Comparison of ENCODE assay signal across 13 cellular contexts in genomic region chr18:49055196-49055595, GRCh38.
DNase-seq lines count a peak whose midpoint lies in the region; TF ChIP-seq lines count a peak whose summit lies in the region.
"Had no signal": no experiment of that assay in that cellular context is flagged by ENCODE, and none has a peak within 500 bp of the region (broad histone marks: within the 10 kb centered on the region; RNA-seq: fewer than 3 reads in every experiment).

No MANE protein-coding gene starts in this region.

- H3K27ac ChIP-seq in OCI-LY3 (ENCODE audit: low read length), result no peak overlapping the region
- H3K27ac ChIP-seq in mesenchymal stem cell (ENCODE audit: low read length, poor library complexity, severe bottlenecking), result no peak overlapping the region
- H3K27ac ChIP-seq in tibial artery, result peak overlapping the region; percentile 58 to 59
- H3K27ac ChIP-seq in hepatocyte, result no peak overlapping the region
- H3K27ac ChIP-seq: SJCRH30 had no signal

- peaks cover 7% of the 10 kb centered on the region for H3K36me3 Mint-ChIP-seq in activated naive CD8-positive, alpha-beta T cell
- H3K36me3 Mint-ChIP-seq in activated naive CD8-positive, alpha-beta T cell treated with anti-CD3 and anti-CD28 coated beads for 36 hours, result peaks cover 24% of the 10 kb centered on the region

- H3K27me3 ChIP-seq in OCI-LY3 (ENCODE audit: low read depth, low read length) (no peaks in the 10 kb centered on the region), mesenchymal stem cell (ENCODE audit: control insufficient read depth in 1 of 2, insufficient read depth in 1 of 2, low read length in 2 of 2) (no peaks in the 10 kb centered on the region), tibial artery (no peaks in the 10 kb centered on the region), hepatocyte (no peaks in the 10 kb centered on the region)
- H3K27me3 ChIP-seq: SJCRH30 had no signal

- H3K27ac Mint-ChIP-seq in activated naive CD8-positive, alpha-beta T cell, result peak overlapping the region; percentile 17
- no peak overlapping the region for H3K27ac Mint-ChIP-seq in activated naive CD8-positive, alpha-beta T cell treated with anti-CD3 and anti-CD28 coated beads for 36 hours

- H3K27me3 Mint-ChIP-seq in activated naive CD8-positive, alpha-beta T cell, result no peaks in the 10 kb centered on the region
- H3K27me3 Mint-ChIP-seq in activated naive CD8-positive, alpha-beta T cell treated with anti-CD3 and anti-CD28 coated beads for 36 hours, result no peaks in the 10 kb centered on the region

- no peak overlapping the region; the same call in 1 of the 2 replicates for H2AFZ ChIP-seq in OCI-LY3 (ENCODE audit: low read depth, low read length)
- H2AFZ ChIP-seq in mesenchymal stem cell (ENCODE audit: low read depth, low read length), result no peak overlapping the region
- no peak overlapping the region for H2AFZ ChIP-seq in hepatocyte

- 90% methylated on average over 8 of the region's 8 CpGs for WGBS in mesenchymal stem cell
- WGBS in hepatocyte (ENCODE audit: low lambda C conversion rate, missing lambda C conversion rate), result 91% methylated on average over 8 of the region's 8 CpGs

- H3K23ac ChIP-seq in mesenchymal stem cell (ENCODE audit: low read length in 2 of 2), result no peak overlapping the region

- no peak overlapping the region for H3K18ac ChIP-seq in mesenchymal stem cell (ENCODE audit: low read depth in 1 of 2, low read length in 2 of 2)

- peak overlapping the region; percentile 34; the same call in 1 of the 2 replicates for H3K4me3 ChIP-seq in OCI-LY3 (ENCODE audit: low read length)
- H3K4me3 ChIP-seq in mesenchymal stem cell (ENCODE audit: insufficient read depth in 1 of 2, low read depth in 1 of 2, low read length in 2 of 2), result peak overlapping the region in 1 of 2 experiments; percentile 8
- H3K4me3 ChIP-seq in tibial artery, result no peak overlapping the region
- H3K4me3 ChIP-seq in hepatocyte, result no peak overlapping the region
- H3K4me3 ChIP-seq: lung, SJCRH30 had no signal

- no peak for DNase-seq in activated naive CD8-positive, alpha-beta T cell treated with anti-CD3 and anti-CD28 coated beads for 36 hours
- no peak for DNase-seq in mesenchymal stem cell
- no peak for DNase-seq in tibial artery
- no peak for DNase-seq in NCI-H510A (lab: John Stamatoyannopoulos, UW)
- no peak for DNase-seq in NCI-H1930 (lab: John Stamatoyannopoulos, UW)
- DNase-seq in hepatocyte (ENCODE audit: low spot score), result no peak
- DNase-seq: activated CD4-positive, alpha-beta T cell treated with anti-CD3 and anti-CD28 coated beads, Interleukin-2, amount 50 U/mL, for 4 hours; NCI-H1436 treated with DMSO at 0.1 percent for 48 hours; SJCRH30 had no signal

- H4K20me1 ChIP-seq in OCI-LY3 (ENCODE audit: insufficient read depth, low read length) (no peaks in the 10 kb centered on the region), hepatocyte (ENCODE audit: insufficient read depth, poor library complexity, severe bottlenecking) (no peaks in the 10 kb centered on the region)

- H3K4me3 Mint-ChIP-seq in activated naive CD8-positive, alpha-beta T cell, result peak overlapping the region; percentile 17
- no peak overlapping the region for H3K4me3 Mint-ChIP-seq in activated naive CD8-positive, alpha-beta T cell treated with anti-CD3 and anti-CD28 coated beads for 36 hours

- H3K9me2 ChIP-seq in hepatocyte (replicated peaks; ENCODE audit: insufficient read depth), result no peaks in the 10 kb centered on the region

- H2BK12ac ChIP-seq in mesenchymal stem cell (ENCODE audit: low read length in 2 of 2), result peak overlapping the region in 1 of 2 experiments; percentile 7

- H2BK5ac ChIP-seq in mesenchymal stem cell (ENCODE audit: low read depth, low read length, poor library complexity, severe bottlenecking), result no peak overlapping the region

- TF ChIP-seq CTCF in OCI-LY3 (IDR thresholded peaks at IDR 0.05; ENCODE audit: low read depth, low read length), result no peak
- no peak for TF ChIP-seq CTCF in tibial artery (IDR thresholded peaks at IDR 0.05)
- no peak for TF ChIP-seq CTCF in hepatocyte (IDR thresholded peaks at IDR 0.05; ENCODE audit: poor library complexity)

- no peaks in the 10 kb centered on the region for H3K79me1 ChIP-seq in mesenchymal stem cell (replicated peaks; ENCODE audit: low read length, poor library complexity, severe bottlenecking)

- H3K4me1 ChIP-seq in OCI-LY3 (ENCODE audit: low read length) (peaks cover 16% of the 10 kb centered on the region), mesenchymal stem cell (ENCODE audit: control insufficient read depth, insufficient read depth, low read depth, low read length) (peaks cover 18% of the 10 kb centered on the region), tibial artery (peaks cover 5 to 43% (median 16%) of the 10 kb centered on the region in 4 donors), hepatocyte (ENCODE audit: insufficient read depth) (peaks cover 6% of the 10 kb centered on the region)

- H3K14ac ChIP-seq in mesenchymal stem cell (ENCODE audit: low read length in 2 of 2), result peak overlapping the region in 1 of 2 experiments; percentile 36

- H3K9me3 Mint-ChIP-seq in activated naive CD8-positive, alpha-beta T cell (ENCODE audit: low read depth), result no peaks in the 10 kb centered on the region
- no peaks in the 10 kb centered on the region for H3K9me3 Mint-ChIP-seq in activated naive CD8-positive, alpha-beta T cell treated with anti-CD3 and anti-CD28 coated beads for 36 hours
- H3K9me3 Mint-ChIP-seq: activated T-helper 1 cell treated with anti-CD3 and anti-CD28 coated beads, Interleukin-12 subunit alpha, Interleukin-12 subunit beta, Interleukin-2, Interleukin-4 antibody, amounts not matched to agents 30 ng/mL and 10 ng/mL and 1 ng/mL, durations not matched to agents 14 hours and 24 hours and 36 hours had no signal

- peaks cover 42% of the 10 kb centered on the region for H3K4me1 Mint-ChIP-seq in activated naive CD8-positive, alpha-beta T cell (ENCODE audit: low read depth)
- H3K4me1 Mint-ChIP-seq in activated naive CD8-positive, alpha-beta T cell treated with anti-CD3 and anti-CD28 coated beads for 36 hours, result peaks cover 34% of the 10 kb centered on the region

- H3K79me2 ChIP-seq in OCI-LY3 (ENCODE audit: low read length) (no peaks in the 10 kb centered on the region), hepatocyte (no peaks in the 10 kb centered on the region)

- no peak overlapping the region for H3K9ac ChIP-seq in OCI-LY3 (ENCODE audit: low read length)
- peak overlapping the region; percentile 78 for H3K9ac ChIP-seq in mesenchymal stem cell (ENCODE audit: low read length)

- H3K4ac ChIP-seq in mesenchymal stem cell (ENCODE audit: low read depth in 1 of 2, low read length in 2 of 2), result no peak overlapping the region

- no peak overlapping the region for H2AK5ac ChIP-seq in mesenchymal stem cell (ENCODE audit: low read length, severe bottlenecking)

- H4K91ac ChIP-seq in mesenchymal stem cell (ENCODE audit: low read length), result no peak overlapping the region

- H4K8ac ChIP-seq in mesenchymal stem cell (ENCODE audit: low read length), result peak overlapping the region; percentile 35

- intact Hi-C loops in tibial artery (cut with DNase I; ENCODE audit: low total_unique reads), result no loop called here

- H3K9me3 ChIP-seq in OCI-LY3 (ENCODE audit: insufficient read depth, low read length) (no peaks in the 10 kb centered on the region), mesenchymal stem cell (ENCODE audit: control insufficient read depth, low read length) (no peaks in the 10 kb centered on the region), tibial artery (no peaks in the 10 kb centered on the region), hepatocyte (ENCODE audit: low read depth) (no peaks in the 10 kb centered on the region)
- H3K9me3 ChIP-seq: SJCRH30 had no signal

- H3K36me3 ChIP-seq in OCI-LY3 (replicated peaks; ENCODE audit: low read depth, low read length), result no peaks in the 10 kb centered on the region
- no peaks in the 10 kb centered on the region for H3K36me3 ChIP-seq in mesenchymal stem cell (ENCODE audit: control insufficient read depth in 1 of 2, insufficient read depth in 2 of 2, low read depth in 1 of 2, low read length in 2 of 2)
- H3K36me3 ChIP-seq in tibial artery, result no peaks in the 10 kb centered on the region
- H3K36me3 ChIP-seq in hepatocyte (replicated peaks; ENCODE audit: insufficient read depth, low read depth), result no peaks in the 10 kb centered on the region
- H3K36me3 ChIP-seq: SJCRH30 had no signal

- H3K4me2 ChIP-seq in OCI-LY3 (ENCODE audit: low read length), result peak overlapping the region; percentile 55
- no peak overlapping the region for H3K4me2 ChIP-seq in mesenchymal stem cell (ENCODE audit: low read length, poor library complexity, severe bottlenecking)
- no peak overlapping the region for H3K4me2 ChIP-seq in hepatocyte

- H2BK15ac ChIP-seq in mesenchymal stem cell (ENCODE audit: low read depth, poor library complexity, severe bottlenecking), result no peak overlapping the region

- no peak overlapping the region for H2BK120ac ChIP-seq in mesenchymal stem cell (ENCODE audit: low read depth, low read length)

Comparison
In these comparisons a context has a peak if more than half of its experiments do, and no peak if none do; other contexts are left out.
1. H3K27ac ChIP-seq: peak in tibial artery (2 of 2); none in OCI-LY3 (single experiment), mesenchymal stem cell (single experiment) and hepatocyte (single experiment).